In genomic region chr11:96954587-96954986, GRCh38 we compare ENCODE assay signal across 11 cellular contexts.
"Had no signal": no experiment of that assay in that cellular context is flagged by ENCODE, and none has a peak within 500 bp of the region (broad histone marks: within the 10 kb centered on the region; RNA-seq: fewer than 3 reads in every experiment).

No MANE protein-coding gene starts in this region.

- FAIRE-seq: H1, H54 had no signal

- H3K4me1 ChIP-seq: HAP-1 had no signal

- H3K27ac ChIP-seq: GM23248 had no signal

- H2AFZ ChIP-seq: GM23248, GM23338 had no signal

- H3K4me3 ChIP-seq: GM23248, GM23338, HAP-1 had no signal

- ATAC-seq: GM23338, HCT116 had no signal

- DNase-seq: GM23248, GOT3, H7, H9, HCEC 1CT, HFFc6 had no signal

- H3K9me3 ChIP-seq: HAP-1 had no signal

- H3K4me2 ChIP-seq: GM23338 had no signal

- H3K9ac ChIP-seq: GM23248 had no signal

- H3K36me3 ChIP-seq: HAP-1 had no signal
